8 cellular contexts compared by ENCODE assay signal in genomic region chr11:75140269-75141138, GRCh38. TPM values are rescaled to one million over a fixed set of nuclear protein-coding genes. Genes with fewer than 3 reads are reported as not detected.
DNase-seq lines count a peak whose midpoint lies in the region; ATAC-seq, FAIRE-seq and TF ChIP-seq lines count a peak whose summit lies in the region.

No MANE protein-coding gene starts in this region.

- H3K4me2 ChIP-seq in DOHH2 (ENCODE audit: low read length), result peak overlapping the region; percentile 40
- H3K4me2 ChIP-seq in astrocyte (ENCODE audit: low read length), result no peak overlapping the region

- H4K20me1 ChIP-seq in DOHH2 (ENCODE audit: control insufficient read depth, insufficient read depth, low read depth, low read length), result peaks cover 3% of the 10 kb centered on the region; the same call in 1 of the 2 replicates
- no peaks in the 10 kb centered on the region for H4K20me1 ChIP-seq in astrocyte (ENCODE audit: insufficient read depth, low read length)

- DNase-seq in T-helper 22 cell (ENCODE audit: low read depth), result peak; percentile 36
- no peak for DNase-seq in astrocyte (ENCODE audit: low read depth)
- DNase-seq in iPS-NIHi7 (ENCODE audit: extremely low spot score), result peak; percentile 95
- peak; percentile 47 to 68 for DNase-seq in stimulated activated CD4-positive, alpha-beta T cell treated with anti-CD3 and anti-CD28 coated beads, Interleukin-15, amount 100 ng/mL, for 48 hours (ENCODE audit: low read depth in 2 of 2)
- no peak for DNase-seq in NCI-H226
- DNase-seq in COR-L47 (lab: John Stamatoyannopoulos, UW), result no peak

- H3K9me3 ChIP-seq in DOHH2 (ENCODE audit: control insufficient read depth, insufficient read depth, low read length) (no peaks in the 10 kb centered on the region), astrocyte (ENCODE audit: insufficient read depth, low read depth, low read length) (no peaks in the 10 kb centered on the region)

- H3K36me3 ChIP-seq in DOHH2 (ENCODE audit: control insufficient read depth, low read length) (no peaks in the 10 kb centered on the region), astrocyte (ENCODE audit: insufficient read depth, low read length) (no peaks in the 10 kb centered on the region)

- H3K27me3 ChIP-seq in DOHH2 (ENCODE audit: control insufficient read depth, low read length), result peaks cover 5% of the 10 kb centered on the region; the same call in 1 of the 2 replicates
- peaks cover 19% of the 10 kb centered on the region for H3K27me3 ChIP-seq in astrocyte (ENCODE audit: insufficient read depth, low read length)

- ATAC-seq in HG03039 (IDR thresholded peaks at IDR 0.05; ENCODE audit: unreplicated experiment), result peak; percentile 45

- no peak overlapping the region for H2AFZ ChIP-seq in astrocyte (ENCODE audit: low read depth, low read length)

- peaks cover 8% of the 10 kb centered on the region for H3K4me1 Mint-ChIP-seq in astrocyte (ENCODE audit: low read depth, unreplicated experiment)

- no peaks in the 10 kb centered on the region; the same call in 1 of the 2 replicates for H3F3A ChIP-seq in DOHH2 (ENCODE audit: control insufficient read depth, insufficient read depth)

- H3K9ac ChIP-seq in astrocyte (ENCODE audit: low read length), result no peak overlapping the region

- H3K4me1 ChIP-seq in DOHH2 (ENCODE audit: control insufficient read depth, low read length) (peaks cover 34% of the 10 kb centered on the region), astrocyte (ENCODE audit: insufficient read depth, low read length) (peaks cover 8% of the 10 kb centered on the region)

- peaks cover 4% of the 10 kb centered on the region for H3K9me3 Mint-ChIP-seq in astrocyte (ENCODE audit: unreplicated experiment)

- H3K9me2 ChIP-seq in DOHH2 (replicated peaks; ENCODE audit: control insufficient read depth, low read length), result no peaks in the 10 kb centered on the region

- peaks cover 20% of the 10 kb centered on the region for H3K27me3 Mint-ChIP-seq in astrocyte (ENCODE audit: low read depth, unreplicated experiment)

- H3K79me2 ChIP-seq in DOHH2 (ENCODE audit: control insufficient read depth, low read length), result no peaks in the 10 kb centered on the region
- no peaks in the 10 kb centered on the region for H3K79me2 ChIP-seq in astrocyte (ENCODE audit: insufficient read depth, low read length)

- no peak overlapping the region for H3K27ac Mint-ChIP-seq in astrocyte (ENCODE audit: unreplicated experiment)

- FAIRE-seq in astrocyte (lab: Jason Lieb, UNC), result no peak

- H3K4me3 ChIP-seq in DOHH2 (ENCODE audit: low read length) (0 out of 2 replicates have a peak overlapping the region, but pooled peaks have one; percentile 10), astrocyte (ENCODE audit: insufficient read depth, low read depth, low read length) (no peak overlapping the region)

- H3K4me3 Mint-ChIP-seq in astrocyte (ENCODE audit: unreplicated experiment), result no peak overlapping the region

- no peaks in the 10 kb centered on the region for H3K36me3 Mint-ChIP-seq in astrocyte (ENCODE audit: low read depth, unreplicated experiment)

- H3K27ac ChIP-seq in DOHH2 (ENCODE audit: low read depth, low read length), result no peak overlapping the region
- no peak overlapping the region for H3K27ac ChIP-seq in astrocyte (ENCODE audit: low read depth, low read length)

- TF ChIP-seq CTCF in DOHH2 (IDR thresholded peaks at IDR 0.05; ENCODE audit: low read depth, low read length, poor library complexity, severe bottlenecking) (peak; percentile 99), astrocyte (IDR thresholded peaks at IDR 0.05; ENCODE audit: insufficient read depth, low read depth, low read length) (peak; percentile 73)

RNA-seq across cellular contexts. Expression of gene SLCO2B1, which starts 10.4 kb away (rescaled TPM):
- 2.6 and 5.0 TPM in 2 replicates for total RNA-seq in astrocyte

RNA-seq across cellular contexts. Expression of gene OR2AT4, which starts 43.8 kb away (rescaled TPM):
- total RNA-seq in astrocyte, result not detected in 2 replicates

Comparison
In these comparisons a context has a peak if more than half of its experiments do, and no peak if none do; other contexts are left out.
1. DNase-seq: peak in T-helper 22 cell (single experiment), iPS-NIHi7 (single experiment) and stimulated activated CD4-positive, alpha-beta T cell treated with anti-CD3 and anti-CD28 coated beads, Interleukin-15, amount 100 ng/mL, for 48 hours (2 of 2); none in astrocyte (single experiment), NCI-H226 (single experiment) and COR-L47 (single experiment).